18 cellular contexts compared by ENCODE assay signal in the genomic region with DNA sequence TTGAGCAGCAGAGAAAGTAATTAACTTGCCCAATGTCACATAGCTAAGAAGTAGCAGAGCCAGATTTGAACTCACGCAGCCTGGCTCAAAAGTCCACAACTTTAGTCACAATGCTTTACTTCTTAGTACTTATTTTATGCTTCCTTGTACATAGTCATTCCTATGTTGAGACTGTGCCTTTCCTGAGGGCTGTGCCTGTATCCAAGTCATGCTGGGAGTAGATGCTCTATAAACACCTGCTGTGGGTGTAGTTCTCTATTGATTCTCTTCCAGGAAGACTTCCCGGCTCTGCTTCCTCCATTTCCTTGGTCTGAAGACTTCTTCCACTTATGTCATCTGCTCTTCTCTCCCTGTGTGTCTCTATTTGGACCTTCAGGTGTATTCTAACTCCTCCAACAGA. TPM values are rescaled to one million over a fixed set of nuclear protein-coding genes. Genes with fewer than 3 reads are reported as not detected.
DNase-seq lines count a peak whose midpoint lies in the region; ATAC-seq and TF ChIP-seq lines count a peak whose summit lies in the region.
"Had no signal": no experiment of that assay in that cellular context is flagged by ENCODE, and none has a peak within 500 bp of the region (broad histone marks: within the 10 kb centered on the region; RNA-seq: fewer than 3 reads in every experiment).

No MANE protein-coding gene starts in this region.

- H3K36me3 Mint-ChIP-seq in CD14-positive monocyte (peaks cover 18 to 29% of the 10 kb centered on the region in 2 donors), chondrocyte (ENCODE audit: low read depth) (peaks cover 2% of the 10 kb centered on the region)
- H3K36me3 Mint-ChIP-seq: IgD-negative memory B cell had no signal

- TF ChIP-seq CTCF in CD14-positive monocyte (IDR thresholded peaks at IDR 0.05) (no peak), chondrocyte (IDR thresholded peaks at IDR 0.05) (no peak), gastrocnemius medialis (IDR thresholded peaks at IDR 0.05 in 4 of 5, conservative IDR thresholded peaks at IDR 0.05 in 1 of 5) (no peak)

- ATAC-seq in gastrocnemius medialis, result peak; percentile 16 to 28
- ATAC-seq: HCT116, HepG2 had no signal

- H3K4me1 Mint-ChIP-seq in CD14-positive monocyte, result peaks cover 52% of the 10 kb centered on the region
- H3K4me1 Mint-ChIP-seq in chondrocyte (ENCODE audit: low read depth), result peaks cover 4% of the 10 kb centered on the region

- in situ Hi-C loops in gastrocnemius medialis (cut with MboI; ENCODE audit: low sequenced_read_pairs in 4 of 4), result no loop called here

- H3K9me3 Mint-ChIP-seq in CD14-positive monocyte (peaks cover 0 to 1% (median 0%) of the 10 kb centered on the region in 7 donors), chondrocyte (ENCODE audit: low read depth) (no peaks in the 10 kb centered on the region)
- H3K9me3 Mint-ChIP-seq: CD4-positive, alpha-beta T cell; IgD-negative memory B cell had no signal

- DNase-seq in CD14-positive monocyte (ENCODE audit: low spot score), result peak; percentile 6
- peak; percentile 74 for DNase-seq in NCI-H345 treated with DMSO at 0.1 percent for 48 hours (lab: John Stamatoyannopoulos, UW; ENCODE audit: unreplicated experiment)
- no peak for DNase-seq in chondrocyte (ENCODE audit: low spot score)
- DNase-seq in gastrocnemius medialis, result no peak
- no peak for DNase-seq in SW 1271 (lab: John Stamatoyannopoulos, UW)
- no peak for DNase-seq in GM19238 (ENCODE audit: insufficient read length, low spot score)
- DNase-seq in amygdala (lab: John Stamatoyannopoulos, UW), result no peak
- no peak for DNase-seq in NCI-H2081 (lab: John Stamatoyannopoulos, UW)
- DNase-seq: C1 segment of cervical spinal cord; Caco-2; CD4-positive, alpha-beta T cell; GOT3; H7 had no signal

- H3K27ac ChIP-seq in gastrocnemius medialis, result peak overlapping the region; percentile 43 to 63 (median 48)

- intact Hi-C loops in CD14-positive monocyte (cut with micrococcal nuclease) (loop anchor here in 1 of 2 donors (10.0 kb wide), 1 partner anchor 61 kb away; no protein-coding TSS in a partner anchor), gastrocnemius medialis (cut with DNase I; ENCODE audit: low total_unique reads) (no loop called here)

- no peaks in the 10 kb centered on the region for H3K9me3 ChIP-seq in gastrocnemius medialis
- H3K9me3 ChIP-seq: Caco-2 had no signal

- no peaks in the 10 kb centered on the region for H3K27me3 ChIP-seq in gastrocnemius medialis

- no peak for TF ChIP-seq POLR2A in gastrocnemius medialis (IDR thresholded peaks at IDR 0.05)

- H3K27ac Mint-ChIP-seq in CD14-positive monocyte (peak overlapping the region in 4 of 7 donors; percentile 15 to 81 (median 42)), chondrocyte (ENCODE audit: unreplicated experiment) (peak overlapping the region; percentile 34)
- H3K27ac Mint-ChIP-seq: CD4-positive, alpha-beta T cell had no signal

- H3K4me1 ChIP-seq in gastrocnemius medialis, result peaks cover 7 to 8% of the 10 kb centered on the region in 2 donors

- H3K4me3 Mint-ChIP-seq in CD14-positive monocyte, result no peak overlapping the region
- H3K4me3 Mint-ChIP-seq in chondrocyte (ENCODE audit: unreplicated experiment), result no peak overlapping the region
- H3K4me3 Mint-ChIP-seq: B cell; CD4-positive, alpha-beta T cell; IgD-negative memory B cell had no signal

- H3K36me3 ChIP-seq in gastrocnemius medialis, result no peaks in the 10 kb centered on the region

- peaks cover 0 to 2% (median 1%) of the 10 kb centered on the region in 3 donors for H3K27me3 Mint-ChIP-seq in CD14-positive monocyte (ENCODE audit: low read depth in 3 of 3)
- no peaks in the 10 kb centered on the region for H3K27me3 Mint-ChIP-seq in chondrocyte (ENCODE audit: low read depth)
- H3K27me3 Mint-ChIP-seq: B cell; CD4-positive, alpha-beta T cell; IgD-negative memory B cell had no signal

- H3K4me3 ChIP-seq in gastrocnemius medialis, result no peak overlapping the region

RNA-seq across cellular contexts. Expression of gene IQGAP3, which starts 16.6 kb away (rescaled TPM):
- polyA plus RNA-seq in CD14-positive monocyte, result under 1 TPM in 1 of 2 donors, not detected in 1; 0.03 TPM
- total RNA-seq in chondrocyte (6.8 to 10.8 TPM (median 9.8 TPM) in 3 replicates), gastrocnemius medialis (under 1 TPM in 2 of 4 donors, not detected in 2; 0.20 to 0.55 TPM)
- total RNA-seq: CD4-positive, alpha-beta T cell had no signal
- polyA plus RNA-seq: IgD-negative memory B cell had no signal

RNA-seq across cellular contexts. Expression of gene TTC24, which starts 23.8 kb away (rescaled TPM):
- polyA plus RNA-seq in CD14-positive monocyte, result under 1 TPM in 1 of 2 donors, not detected in 1; 0.14 TPM
- not detected in 3 replicates for total RNA-seq in chondrocyte
- 1 to 10 TPM in 1 of 4 donors, not detected in 3; 3.6 TPM for total RNA-seq in gastrocnemius medialis
- total RNA-seq: A172, Caco-2 had no signal

RNA-seq across cellular contexts. Expression of gene NAXE, which starts 35.9 kb away (rescaled TPM):
- polyA plus RNA-seq in CD14-positive monocyte, result 10 to 100 TPM; 54.9 to 81.7 TPM
- 54.8 to 59.6 TPM (median 56.2 TPM) in 3 replicates for total RNA-seq in chondrocyte
- 10 to 100 TPM; 34.4 to 66.7 (median 46.0) TPM for total RNA-seq in gastrocnemius medialis

RNA-seq across cellular contexts. Expression of gene GPATCH4, which starts 45.6 kb away (rescaled TPM):
- 1 to 10 TPM; 2.6 to 5.3 TPM for polyA plus RNA-seq in CD14-positive monocyte
- total RNA-seq in chondrocyte (14.4 to 21.6 TPM (median 16.4 TPM) in 3 replicates), gastrocnemius medialis (100 to 1,000 TPM in 1 of 4 donors, 10 to 100 TPM in 3; 35.6 to 103 (median 47.6) TPM)

RNA-seq across cellular contexts. Expression of gene MEF2D, which starts 55.1 kb away (rescaled TPM):
- polyA plus RNA-seq in CD14-positive monocyte, result 1 to 10 TPM; 4.5 to 8.0 TPM
- total RNA-seq in chondrocyte, result 42.3 to 64.7 TPM (median 62.0 TPM) in 3 replicates
- 100 to 1,000 TPM; 129 to 260 (median 168) TPM for total RNA-seq in gastrocnemius medialis

Comparison
In these comparisons a context has a peak if more than half of its experiments do, and no peak if none do; other contexts are left out.
1. DNase-seq: peak in CD14-positive monocyte (single experiment) and NCI-H345 treated with DMSO at 0.1 percent for 48 hours (single experiment); none in chondrocyte (single experiment), gastrocnemius medialis (0 of 2), SW 1271 (0 of 2), GM19238 (single experiment), amygdala (0 of 56) and NCI-H2081 (0 of 2).